Comparison of ENCODE assay signal across 8 cellular contexts in genomic region chr1:159161001-159161718, GRCh38. TPM values are rescaled to one million over a fixed set of nuclear protein-coding genes. Genes with fewer than 3 reads are reported as not detected.
DNase-seq lines count a peak whose midpoint lies in the region; ATAC-seq and TF ChIP-seq lines count a peak whose summit lies in the region.

No MANE protein-coding gene starts in this region.

- in situ Hi-C loops in gastrocnemius medialis (cut with MboI; ENCODE audit: low sequenced_read_pairs in 4 of 4): loop anchor here in 1 of 4 donors (5.0 to 25.0 kb wide), 2 partner anchors 36 to 626 kb away; partner anchors contain the start of gene DUSP23

- H3K4me3 ChIP-seq in right cardiac atrium (ENCODE audit: low read length) (no peak overlapping the region), gastrocnemius medialis (no peak overlapping the region)

- no peak overlapping the region for H3K27ac ChIP-seq in right cardiac atrium (ENCODE audit: low read length)
- peak overlapping the region; percentile 71 to 86 (median 78) for H3K27ac ChIP-seq in gastrocnemius medialis

- H3K27me3 ChIP-seq in right cardiac atrium (ENCODE audit: control insufficient read depth, insufficient read depth): no peaks in the 10 kb centered on the region
- H3K27me3 ChIP-seq in gastrocnemius medialis: peaks cover 0 to 1% (median 0%) of the 10 kb centered on the region in 3 donors

- no peaks in the 10 kb centered on the region for H3K36me3 ChIP-seq in gastrocnemius medialis

- no peaks in the 10 kb centered on the region for H3K9me3 ChIP-seq in right cardiac atrium (ENCODE audit: control insufficient read depth, low read length)
- no peaks in the 10 kb centered on the region for H3K9me3 ChIP-seq in gastrocnemius medialis

- peak; percentile 36 for DNase-seq in NK-92 treated with Interleukin-12 subunit alpha and Interleukin-12 subunit beta, amount 100 ng/mL, for 24 hours (lab: John Stamatoyannopoulos, UW)
- DNase-seq in NK-92 (lab: John Stamatoyannopoulos, UW; ENCODE audit: unreplicated experiment) (no peak), NCI-H1105 treated with DMSO at 0.1 percent for 48 hours (lab: John Stamatoyannopoulos, UW) (peak; percentile 85), T-helper 1 cell (peak in 4 of 5 donors; percentile 37 to 45 (median 38)), amniotic stem cell (lab: John Stamatoyannopoulos, UW) (peak; percentile 71), right cardiac atrium (peak; percentile 66 to 84 (median 79)), gastrocnemius medialis (peak; percentile 66 to 82)

- intact Hi-C loops in right cardiac atrium (cut with DNase I): loop anchor here in 3 of 4 donors (5.0 kb wide), 3 partner anchors 36 to 51 kb away; partner anchors contain the start of gene ACKR1 (in 1 of the 3)
- intact Hi-C loops in gastrocnemius medialis (cut with DNase I; ENCODE audit: low total_unique reads): loop anchor here (1.0 to 10.0 kb wide), 4 partner anchors 37 to 634 kb away; no protein-coding TSS in a partner anchor

- peak; percentile 94 for ATAC-seq in HG02759 (IDR thresholded peaks at IDR 0.05; ENCODE audit: unreplicated experiment)
- peak; percentile 96 to 97 for ATAC-seq in right cardiac atrium
- peak; percentile 98 to 100 for ATAC-seq in gastrocnemius medialis

- TF ChIP-seq POLR2A in gastrocnemius medialis (IDR thresholded peaks at IDR 0.05): no peak

- peak; percentile 81 to 99 (median 88) for TF ChIP-seq CTCF in gastrocnemius medialis (IDR thresholded peaks at IDR 0.05 in 4 of 5, conservative IDR thresholded peaks at IDR 0.05 in 1 of 5)

- H3K4me1 ChIP-seq in right cardiac atrium (ENCODE audit: control insufficient read depth, insufficient read depth, low read length) (peaks cover 2% of the 10 kb centered on the region), gastrocnemius medialis (peaks cover 5 to 7% of the 10 kb centered on the region in 2 donors)

- WGBS in right cardiac atrium: 1% methylated on average over 4 of the region's 4 CpGs

RNA-seq across cellular contexts. Expression of gene CADM3, which starts 10.3 kb away (rescaled TPM):
- total RNA-seq in right cardiac atrium: 10 to 100 TPM in 2 of 4 donors, 1 to 10 TPM in 2; 6.1 to 13.2 (median 8.7) TPM
- polyA plus RNA-seq in right cardiac atrium: 9.0 TPM
- 1 to 10 TPM in 2 of 4 donors, under 1 TPM in 1, not detected in 1; 0.76 to 1.2 (median 1.0) TPM for total RNA-seq in gastrocnemius medialis

RNA-seq across cellular contexts. Expression of gene ACKR1, which starts 43.5 kb away (rescaled TPM):
- total RNA-seq in right cardiac atrium: 10 to 100 TPM in 1 of 4 donors, 1 to 10 TPM in 3; 2.7 to 17.9 (median 4.0) TPM
- 13.1 TPM for polyA plus RNA-seq in right cardiac atrium
- 10 to 100 TPM; 10.1 to 34.8 (median 21.8) TPM for total RNA-seq in gastrocnemius medialis
